14 cellular contexts compared by ENCODE assay signal in the genomic region with DNA sequence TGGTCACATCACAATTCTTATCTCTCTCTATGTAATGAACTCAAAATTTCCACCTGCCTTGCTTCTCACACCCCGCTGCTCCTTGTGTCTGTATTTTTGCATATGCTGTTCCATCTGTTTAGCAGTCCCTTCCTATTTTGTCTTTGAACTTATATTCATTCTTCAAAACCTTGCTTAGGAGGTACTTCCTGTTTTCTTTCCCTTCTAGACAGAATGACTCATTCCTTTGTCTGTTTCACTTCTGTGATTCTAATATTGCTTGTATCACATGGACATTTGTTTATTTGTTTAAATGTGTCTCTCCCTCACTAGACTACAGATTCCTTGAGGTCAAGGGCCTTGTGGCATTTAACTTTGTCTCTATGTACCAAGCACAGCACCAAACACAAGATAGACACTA.
DNase-seq lines count a peak whose midpoint lies in the region; ATAC-seq lines count a peak whose summit lies in the region.
"Had no signal": no experiment of that assay in that cellular context is flagged by ENCODE, and none has a peak within 500 bp of the region (broad histone marks: within the 10 kb centered on the region; RNA-seq: fewer than 3 reads in every experiment).

No MANE protein-coding gene starts in this region.

- H3K4me1 ChIP-seq in mesenchymal stem cell (ENCODE audit: control insufficient read depth, insufficient read depth, low read depth, low read length) = no peaks in the 10 kb centered on the region
- H3K4me1 ChIP-seq: parathyroid adenoma had no signal

- no peak overlapping the region for H2BK15ac ChIP-seq in mesenchymal stem cell (ENCODE audit: low read depth, poor library complexity, severe bottlenecking)

- no peak overlapping the region for H4K8ac ChIP-seq in mesenchymal stem cell (ENCODE audit: low read length)

- H3K4me2 ChIP-seq in mesenchymal stem cell (ENCODE audit: low read length, poor library complexity, severe bottlenecking) = no peak overlapping the region

- H3K9me3 ChIP-seq in mesenchymal stem cell (ENCODE audit: control insufficient read depth, low read length) = no peaks in the 10 kb centered on the region

- no peak overlapping the region for H3K9ac ChIP-seq in mesenchymal stem cell (ENCODE audit: low read length)
- H3K9ac ChIP-seq: parathyroid adenoma had no signal

- no peak overlapping the region for H3K18ac ChIP-seq in mesenchymal stem cell (ENCODE audit: low read depth in 1 of 2, low read length in 2 of 2)

- no peaks in the 10 kb centered on the region for H3K27me3 ChIP-seq in mesenchymal stem cell (ENCODE audit: control insufficient read depth in 1 of 2, insufficient read depth in 1 of 2, low read length in 2 of 2)

- H2BK12ac ChIP-seq in mesenchymal stem cell (ENCODE audit: low read length in 2 of 2) = no peak overlapping the region

- H3K23ac ChIP-seq in mesenchymal stem cell (ENCODE audit: low read length in 2 of 2) = no peak overlapping the region

- H2AFZ ChIP-seq in mesenchymal stem cell (ENCODE audit: low read depth, low read length) = no peak overlapping the region
- H2AFZ ChIP-seq: parathyroid adenoma had no signal

- ATAC-seq in HG02870 (IDR thresholded peaks at IDR 0.05; ENCODE audit: unreplicated experiment) = peak; percentile 77

- no peak overlapping the region for H3K4me3 ChIP-seq in mesenchymal stem cell (ENCODE audit: insufficient read depth in 1 of 2, low read depth in 1 of 2, low read length in 2 of 2)

- peak; percentile 4 for DNase-seq in NCI-H2029 (lab: John Stamatoyannopoulos, UW)
- DNase-seq in NCI-H2029 treated with DMSO at 0.1 percent for 48 hours (lab: John Stamatoyannopoulos, UW) = no peak
- peak; percentile 4 for DNase-seq in NCI-H69 (lab: John Stamatoyannopoulos, UW)
- DNase-seq in mesenchymal stem cell = peak; percentile 14
- no peak for DNase-seq in activated CD8-positive, alpha-beta memory T cell treated with anti-CD3 and anti-CD28 coated beads for 24 hours
- DNase-seq in iPS-NIHi7 (ENCODE audit: extremely low spot score) = no peak
- DNase-seq in NCI-H524 (lab: John Stamatoyannopoulos, UW) = no peak
- DNase-seq: activated gamma-delta T cell, immature natural killer cell, NCI-H1930, T-helper 9 cell had no signal

- H3K14ac ChIP-seq in mesenchymal stem cell (ENCODE audit: low read length in 2 of 2) = no peak overlapping the region

- H3K27ac ChIP-seq in mesenchymal stem cell (ENCODE audit: low read length, poor library complexity, severe bottlenecking) = no peak overlapping the region
- H3K27ac ChIP-seq: 22Rv1, parathyroid adenoma had no signal

- H3K36me3 ChIP-seq in mesenchymal stem cell (ENCODE audit: control insufficient read depth in 1 of 2, insufficient read depth in 2 of 2, low read depth in 1 of 2, low read length in 2 of 2) = no peaks in the 10 kb centered on the region

- no peak overlapping the region for H2AK5ac ChIP-seq in mesenchymal stem cell (ENCODE audit: low read length, severe bottlenecking)

- no peaks in the 10 kb centered on the region for H3K79me1 ChIP-seq in mesenchymal stem cell (replicated peaks; ENCODE audit: low read length, poor library complexity, severe bottlenecking)

- H3K4ac ChIP-seq in mesenchymal stem cell (ENCODE audit: low read depth in 1 of 2, low read length in 2 of 2) = no peak overlapping the region

- H2BK120ac ChIP-seq in mesenchymal stem cell (ENCODE audit: low read depth, low read length) = no peak overlapping the region

- no peak overlapping the region for H2BK5ac ChIP-seq in mesenchymal stem cell (ENCODE audit: low read depth, low read length, poor library complexity, severe bottlenecking)

- H4K91ac ChIP-seq in mesenchymal stem cell (ENCODE audit: low read length) = no peak overlapping the region

- 83% methylated on average over 1 of the region's 1 CpG for WGBS in mesenchymal stem cell

Comparison
In these comparisons a context has a peak if more than half of its experiments do, and no peak if none do; other contexts are left out.
1. DNase-seq: peak in NCI-H2029 (single experiment), NCI-H69 (single experiment) and mesenchymal stem cell (single experiment); none in NCI-H2029 treated with DMSO at 0.1 percent for 48 hours (single experiment), activated CD8-positive, alpha-beta memory T cell treated with anti-CD3 and anti-CD28 coated beads for 24 hours (single experiment), iPS-NIHi7 (single experiment) and NCI-H524 (0 of 2).